8 cellular contexts compared by ENCODE assay signal in genomic region chr22:45268958-45269844, GRCh38. TPM values are rescaled to one million over a fixed set of nuclear protein-coding genes. Genes with fewer than 3 reads are reported as not detected.
A peak's percentile ranks its signal among the peaks of the same experiment; 100 is the strongest.
DNase-seq lines count a peak whose midpoint lies in the region; ATAC-seq and TF ChIP-seq lines count a peak whose summit lies in the region.

No MANE protein-coding gene starts in this region.

- CTCF ChIA-PET in IMR-90 (lab: Yijun Ruan, JAX), result interaction anchor here (1.0 kb wide), 1 partner anchor 225 kb away, joined by 3 read pairs; no protein-coding TSS in a partner anchor

- peak overlapping the region; percentile 82; the same call in 1 of the 2 replicates for H3K56ac ChIP-seq in IMR-90 (ENCODE audit: extremely low read depth, insufficient read depth, low read length)

- DNase-seq in SHP77 (lab: John Stamatoyannopoulos, UW), result peak; percentile 28 to 65
- no peak for DNase-seq in SHP77 treated with DMSO at 0.1 percent for 48 hours (lab: John Stamatoyannopoulos, UW)
- peak; percentile 53 for DNase-seq in IMR-90
- DNase-seq in SKM-1 (lab: John Stamatoyannopoulos, UW; ENCODE audit: unreplicated experiment), result peak; percentile 34
- DNase-seq in head of caudate nucleus, result peak; percentile 52 to 95 (median 87)
- peak; percentile 80 for DNase-seq in omental fat pad (ENCODE audit: low spot score)
- DNase-seq in testis, result peak; percentile 90

- no peak overlapping the region for H2BK20ac ChIP-seq in IMR-90 (ENCODE audit: low read depth, low read length)

- peaks cover 13% of the 10 kb centered on the region for H3K4me1 Mint-ChIP-seq in activated naive CD4-positive, alpha-beta T cell treated with anti-CD3 and anti-CD28 coated beads, Interleukin-2, amount 50 U/mL, for 24 hours

- H3K4me1 ChIP-seq in IMR-90 (ENCODE audit: control insufficient read depth, insufficient read depth, low read length) (peaks cover 9% of the 10 kb centered on the region), testis (peaks cover 14% of the 10 kb centered on the region)

- H3K4ac ChIP-seq in IMR-90 (ENCODE audit: low read depth, low read length), result peak overlapping the region; percentile 90

- WGBS in IMR-90 (ENCODE audit: extremely low coverage in 2 of 2, insufficient read length in 1 of 2), 2 experiments, result 4% methylated on average over 15 of the region's 60 CpGs; no CpG with 5 or more reads in 1 of the 2 experiments
- 1 to 3% methylated on average over 9 to 56 of the region's 60 CpGs for WGBS in testis, 2 donors

- H3K27ac Mint-ChIP-seq in activated naive CD4-positive, alpha-beta T cell treated with anti-CD3 and anti-CD28 coated beads, Interleukin-2, amount 50 U/mL, for 24 hours, result peak overlapping the region; percentile 94

- H3K27ac ChIP-seq in IMR-90 (ENCODE audit: insufficient read depth, low read length) (peak overlapping the region; percentile 54), testis (peak overlapping the region in 1 of 2 donors; percentile 25)

- peak overlapping the region; percentile 86; the same call in 1 of the 2 replicates for H2BK120ac ChIP-seq in IMR-90 (ENCODE audit: low read depth, low read length)

- peak overlapping the region; percentile 80 for H3K9ac ChIP-seq in IMR-90 (ENCODE audit: low read depth, low read length)

- H3K14ac ChIP-seq in IMR-90 (replicated peaks; ENCODE audit: low read depth, low read length), result peak overlapping the region; percentile 82; the same call in 1 of the 2 replicates

- peak; percentile 96 for ATAC-seq in IMR-90 (ENCODE audit: low read depth)
- peak; percentile 79 for ATAC-seq in omental fat pad (ENCODE audit: low FRiP score)

- TF ChIP-seq RAD21 in IMR-90 (IDR thresholded peaks at IDR 0.05; ENCODE audit: low read length), result peak; percentile 93

- H3K4me2 ChIP-seq in IMR-90 (ENCODE audit: low read depth, low read length), result peak overlapping the region; percentile 99

- peaks cover 8% of the 10 kb centered on the region for H3K27me3 ChIP-seq in IMR-90 (ENCODE audit: control insufficient read depth, insufficient read depth, low read length)
- H3K27me3 ChIP-seq in testis, result no peaks in the 10 kb centered on the region

- no TSS peak for BruUV-seq in IMR-90 (replicated peaks; lab: Mats Ljungman, UMichigan)

- H3K27me3 Mint-ChIP-seq in activated naive CD4-positive, alpha-beta T cell treated with anti-CD3 and anti-CD28 coated beads, Interleukin-2, amount 50 U/mL, for 24 hours, result no peaks in the 10 kb centered on the region

- TF ChIP-seq CTCF in IMR-90 (conservative IDR thresholded peaks at IDR 0.05; ENCODE audit: low read depth, low read length) (peak; percentile 90), omental fat pad (IDR thresholded peaks at IDR 0.05) (peak in 2 of 3 donors; percentile 77 to 88), testis (IDR thresholded peaks at IDR 0.05) (peak; percentile 97 to 99 (median 98))

- no peaks in the 10 kb centered on the region for H3K9me3 ChIP-seq in IMR-90 (ENCODE audit: control insufficient read depth, insufficient read depth, low read length)
- H3K9me3 ChIP-seq in testis, result no peaks in the 10 kb centered on the region

- H3K36me3 ChIP-seq in IMR-90 (ENCODE audit: control insufficient read depth, insufficient read depth, low read length) (no peaks in the 10 kb centered on the region), testis (ENCODE audit: low read depth, missing control alignments) (no peaks in the 10 kb centered on the region)

- peak overlapping the region; percentile 83 for H4K5ac ChIP-seq in IMR-90 (ENCODE audit: low read depth, low read length)

- H2AK5ac ChIP-seq in IMR-90 (ENCODE audit: low read depth, low read length), result peak overlapping the region; percentile 62; the same call in 1 of the 2 replicates

- peak overlapping the region; percentile 96 for H2AFZ ChIP-seq in IMR-90 (replicated peaks; ENCODE audit: low read length, poor library complexity)

- TF ChIP-seq POLR2A in IMR-90 (IDR thresholded peaks at IDR 0.05; ENCODE audit: low read depth, low read length) (no peak), testis (IDR thresholded peaks at IDR 0.05) (no peak)

- in situ Hi-C loops in IMR-90 (cut with MboI; ENCODE audit: low sequenced_read_pairs), result loop anchor here (5.0 kb wide), 2 partner anchors 163 to 283 kb away; no protein-coding TSS in a partner anchor

- H2BK15ac ChIP-seq in IMR-90 (ENCODE audit: low read depth, low read length), result peak overlapping the region; percentile 90; the same call in 1 of the 3 replicates

- H3K4me3 ChIP-seq in IMR-90 (ENCODE audit: insufficient read depth, low read depth, low read length), result peak overlapping the region; percentile 86
- peak overlapping the region; percentile 45 to 65 for H3K4me3 ChIP-seq in testis

- H3K9me3 Mint-ChIP-seq in activated naive CD4-positive, alpha-beta T cell treated with anti-CD3 and anti-CD28 coated beads, Interleukin-2, amount 50 U/mL, for 24 hours, result no peaks in the 10 kb centered on the region

- H3K79me1 ChIP-seq in IMR-90 (ENCODE audit: low read depth in 1 of 2, low read length in 2 of 2), result no peaks in the 10 kb centered on the region

- peak overlapping the region; percentile 85; the same call in 1 of the 2 replicates for H3K23ac ChIP-seq in IMR-90 (ENCODE audit: low read depth, low read length)

- H4K91ac ChIP-seq in IMR-90 (ENCODE audit: insufficient read depth, low read depth, low read length), result peak overlapping the region; percentile 78

- peak overlapping the region; percentile 87 for H3K18ac ChIP-seq in IMR-90 (ENCODE audit: low read depth, low read length)

- peak overlapping the region; percentile 83 for H3K4me3 Mint-ChIP-seq in activated naive CD4-positive, alpha-beta T cell treated with anti-CD3 and anti-CD28 coated beads, Interleukin-2, amount 50 U/mL, for 24 hours

- H2AK9ac ChIP-seq in IMR-90 (replicated peaks; ENCODE audit: low read depth, low read length, poor library complexity), result peak overlapping the region; percentile 92

- no peak overlapping the region for H2BK5ac ChIP-seq in IMR-90 (ENCODE audit: low read depth, low read length, poor library complexity, severe bottlenecking)

- POLR2A ChIA-PET in IMR-90 (lab: Charles Lee; ENCODE audit: unreplicated experiment), result no interaction called here

- intact Hi-C loops in IMR-90 (cut with micrococcal nuclease) (loop anchor here (1.0 to 2.0 kb wide), 3 partner anchors 166 to 284 kb away; no protein-coding TSS in a partner anchor), head of caudate nucleus (cut with DNase I) (loop anchor here (1.0 kb wide), 1 partner anchor 166 kb away; no protein-coding TSS in a partner anchor), testis (cut with DNase I; ENCODE audit: low total_unique reads) (loop anchor here (5.0 kb wide), 1 partner anchor 168 kb away; no protein-coding TSS in a partner anchor)

- no peaks in the 10 kb centered on the region for H3K9me1 ChIP-seq in IMR-90 (ENCODE audit: insufficient read depth, low read length)

- dilution Hi-C loops in IMR-90 (cut with HindIII; ENCODE audit: low sequenced_read_pairs, unreplicated experiment), result no loop called here

- no peaks in the 10 kb centered on the region for H4K20me1 ChIP-seq in IMR-90 (ENCODE audit: insufficient read depth, low read length)

- H4K8ac ChIP-seq in IMR-90 (ENCODE audit: low read depth in 2 of 2, low read length in 2 of 2), result peak overlapping the region; percentile 70 to 86; a peak in 2 of 4 replicates

- H3K36me3 Mint-ChIP-seq in activated naive CD4-positive, alpha-beta T cell treated with anti-CD3 and anti-CD28 coated beads, Interleukin-2, amount 50 U/mL, for 24 hours, result no peaks in the 10 kb centered on the region

TF ChIP-seq in IMR-90, 13 proteins besides CTCF, POLR2A, EP300 and RAD21:
- TF ChIP-seq FOS (IDR thresholded peaks at IDR 0.05; ENCODE audit: low read depth, low read length) (no peak), RCOR1 (IDR thresholded peaks at IDR 0.05; ENCODE audit: insufficient replicate concordance, low read length) (no peak), SMC3 (IDR thresholded peaks at IDR 0.05; ENCODE audit: low read depth, low read length) (peak; percentile 85), USF2 (IDR thresholded peaks at IDR 0.05; ENCODE audit: low read depth, low read length) (no peak), NFE2L2 (IDR thresholded peaks at IDR 0.05; ENCODE audit: low read depth, low read length) (no peak), RFX5 (IDR thresholded peaks at IDR 0.05; ENCODE audit: low read depth, low read length) (no peak), MXI1 (IDR thresholded peaks at IDR 0.05; ENCODE audit: borderline replicate concordance, low read depth, low read length) (0 out of 2 replicates have a peak, but pooled peaks have one; percentile 8), MAZ (IDR thresholded peaks at IDR 0.05; ENCODE audit: borderline replicate concordance, low read depth, low read length) (peak; percentile 97), CEBPB (IDR thresholded peaks at IDR 0.05; ENCODE audit: low read depth, low read length) (no peak)

RNA-seq across cellular contexts. Expression of gene UPK3A, which starts 15.5 kb away (rescaled TPM):
- total RNA-seq in IMR-90 (2012; rRNA removed) (not detected in 2 replicates), omental fat pad (not detected), testis (not detected)
- polyA plus RNA-seq in IMR-90 (2012; rRNA removed) (not detected in 2 replicates), testis (ENCODE audit: insufficient read depth, low read depth, low replicate concordance) (not detected)
- polyA plus RNA-seq in IMR-90 (2012; cell fraction: cytosol; rRNA removed), result not detected in 2 replicates
- polyA plus RNA-seq in IMR-90 (2012; cell fraction: nucleus; rRNA removed; ENCODE audit: low replicate concordance), result not detected in 2 replicates

RNA-seq across cellular contexts. Expression of gene KIAA0930, which starts 28.5 kb away (rescaled TPM):
- total RNA-seq in IMR-90 (2012; rRNA removed) (21.7 and 25.3 TPM in 2 replicates), omental fat pad (10 to 100 TPM; 27.4 to 58.8 (median 50.2) TPM), testis (10 to 100 TPM; 62.4 to 62.9 TPM)
- polyA plus RNA-seq in IMR-90 (2012; rRNA removed) (34.1 and 38.1 TPM in 2 replicates), testis (ENCODE audit: insufficient read depth, low read depth, low replicate concordance) (77.5 TPM)
- 45.7 and 62.0 TPM in 2 replicates for polyA plus RNA-seq in IMR-90 (2012; cell fraction: cytosol; rRNA removed)
- 134 and 167 TPM in 2 replicates for polyA plus RNA-seq in IMR-90 (2012; cell fraction: nucleus; rRNA removed; ENCODE audit: low replicate concordance)

RNA-seq across cellular contexts. Expression of gene FAM118A, which starts 40.5 kb away (rescaled TPM):
- total RNA-seq in IMR-90 (2012; rRNA removed) (15.8 and 20.6 TPM in 2 replicates), omental fat pad (10 to 100 TPM; 16.9 to 59.0 (median 33.7) TPM), testis (100 to 1,000 TPM in 1 of 2 donors, 10 to 100 TPM in 1; 80.2 to 104 TPM)
- polyA plus RNA-seq in IMR-90 (2012; rRNA removed) (83.4 and 95.6 TPM in 2 replicates), testis (ENCODE audit: insufficient read depth, low read depth, low replicate concordance) (70.8 TPM)
- polyA plus RNA-seq in IMR-90 (2012; cell fraction: cytosol; rRNA removed), result 27.4 and 66.8 TPM in 2 replicates
- 778 and 1,218 TPM in 2 replicates for polyA plus RNA-seq in IMR-90 (2012; cell fraction: nucleus; rRNA removed; ENCODE audit: low replicate concordance)
